In the genomic region with DNA sequence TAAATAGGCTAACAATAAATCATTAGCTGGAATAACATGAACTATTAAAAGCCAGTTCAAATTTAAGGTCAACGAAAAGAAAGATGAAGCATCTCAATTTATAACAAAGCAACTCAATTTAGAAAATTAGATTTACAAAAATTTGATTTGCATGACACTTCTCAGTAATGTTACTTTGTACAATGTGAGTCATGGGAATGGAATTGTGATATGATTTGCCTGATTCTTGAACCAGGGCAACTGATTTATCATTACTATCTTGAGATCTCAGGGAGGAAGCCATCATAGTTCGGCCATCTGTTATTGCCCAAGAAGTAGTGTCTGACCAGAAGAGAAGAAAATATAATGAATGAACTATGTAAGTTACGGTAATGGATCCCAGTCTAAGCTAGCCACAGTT, we compare ENCODE assay signal across 22 cellular contexts.
"Had no signal": no experiment of that assay in that cellular context is flagged by ENCODE, and none has a peak within 500 bp of the region (broad histone marks: within the 10 kb centered on the region; RNA-seq: fewer than 3 reads in every experiment).

No MANE protein-coding gene starts in this region.

- H2AFZ ChIP-seq: neural progenitor cell, parathyroid adenoma had no signal

- H3K27ac Mint-ChIP-seq: natural killer cell; neural progenitor cell; stimulated activated memory B cell treated with anti-CD40 and anti-IgM and Interleukin-4, amounts not matched to agents 10 μg/mL and 1 μg/mL and 100 μg/mL, for 72 hours; stimulated activated naive CD8-positive, alpha-beta T cell treated with anti-CD3 and anti-CD28 coated beads, Interleukin-15, Interleukin-2, amounts not matched to agents 100 ng/mL and 50 ng/mL, for 24 hours had no signal

- H3K36me3 Mint-ChIP-seq: mesothelial cell of epicardium; natural killer cell; neural progenitor cell; stimulated activated memory B cell treated with anti-CD40 and anti-IgM and Interleukin-4, amounts not matched to agents 10 μg/mL and 1 μg/mL and 100 μg/mL, for 72 hours had no signal

- H3K4me1 ChIP-seq: esophagus squamous epithelium, heart left ventricle, parathyroid adenoma, prostate gland, right lobe of liver, spleen, tibial artery, upper lobe of left lung, uterus had no signal

- H3K9ac ChIP-seq: neural progenitor cell, parathyroid adenoma had no signal

- ATAC-seq: heart left ventricle; natural killer cell; right lobe of liver; stimulated activated memory B cell treated with anti-CD40 and anti-IgM and Interleukin-4, amounts not matched to agents 10 μg/mL and 1 μg/mL and 100 μg/mL, for 72 hours had no signal

- H3K9me3 ChIP-seq: esophagus squamous epithelium, heart left ventricle, prostate gland, right lobe of liver, tibial artery, upper lobe of left lung, uterus had no signal

- H3K36me3 ChIP-seq: esophagus squamous epithelium, heart left ventricle, neural progenitor cell, prostate gland, right lobe of liver, spleen, tibial artery, upper lobe of left lung, uterus had no signal

- H3K4me3 Mint-ChIP-seq: mesothelial cell of epicardium; natural killer cell; neural progenitor cell; stimulated activated memory B cell treated with anti-CD40 and anti-IgM and Interleukin-4, amounts not matched to agents 10 μg/mL and 1 μg/mL and 100 μg/mL, for 72 hours; stimulated activated naive CD8-positive, alpha-beta T cell treated with anti-CD3 and anti-CD28 coated beads, Interleukin-15, Interleukin-2, amounts not matched to agents 100 ng/mL and 50 ng/mL, for 24 hours had no signal

- H3K27ac ChIP-seq: esophagus squamous epithelium, heart left ventricle, neural progenitor cell, parathyroid adenoma, prostate gland, right lobe of liver, spleen, tibial artery, upper lobe of left lung, uterus had no signal

- H3K4me2 ChIP-seq: neural progenitor cell had no signal

- DNase-seq: effector memory CD4-positive, alpha-beta T cell; esophagus squamous epithelium; heart left ventricle; hippocampal formation; kidney glomerular epithelial cell; natural killer cell; nucleus accumbens; retina; right lobe of liver; spleen; stimulated activated CD4-positive, alpha-beta T cell treated with anti-CD3 and anti-CD28 coated beads, Interleukin-15, amount 100 ng/mL, for 24 hours; stimulated activated CD4-positive, alpha-beta T cell treated with anti-CD3 and anti-CD28 coated beads, Interleukin-1b, Interleukin-23, amount 100 ng/mL, for 48 hours; stimulated activated CD4-positive, alpha-beta T cell treated with anti-CD3 and anti-CD28 coated beads, Interleukin-4, amount 100 ng/mL, for 24 hours; tibial artery; upper lobe of left lung; uterus had no signal

- H3K4me3 ChIP-seq: esophagus squamous epithelium, heart left ventricle, neural progenitor cell, prostate gland, right lobe of liver, spleen, tibial artery, upper lobe of left lung, uterus had no signal

- H3K27me3 ChIP-seq: esophagus squamous epithelium, heart left ventricle, neural progenitor cell, right lobe of liver, spleen, tibial artery, upper lobe of left lung, uterus had no signal

- H3K9me3 Mint-ChIP-seq: mesothelial cell of epicardium, neural progenitor cell had no signal

- H3K27me3 Mint-ChIP-seq: stimulated activated memory B cell treated with anti-CD40 and anti-IgM and Interleukin-4, amounts not matched to agents 10 μg/mL and 1 μg/mL and 100 μg/mL, for 72 hours; stimulated activated naive CD8-positive, alpha-beta T cell treated with anti-CD3 and anti-CD28 coated beads, Interleukin-15, Interleukin-2, amounts not matched to agents 100 ng/mL and 50 ng/mL, for 24 hours had no signal

- H3K4me1 Mint-ChIP-seq: natural killer cell; stimulated activated memory B cell treated with anti-CD40 and anti-IgM and Interleukin-4, amounts not matched to agents 10 μg/mL and 1 μg/mL and 100 μg/mL, for 72 hours had no signal
